Comparison of ENCODE assay signal across 16 cellular contexts in genomic region chr16:66904428-66904845, GRCh38. TPM values are rescaled to one million over a fixed set of nuclear protein-coding genes. Genes with fewer than 3 reads are reported as not detected.
DNase-seq lines count a peak whose midpoint lies in the region; ATAC-seq and TF ChIP-seq lines count a peak whose summit lies in the region.
"Had no signal": no experiment of that assay in that cellular context is flagged by ENCODE, and none has a peak within 500 bp of the region (broad histone marks: within the 10 kb centered on the region; RNA-seq: fewer than 3 reads in every experiment).

No MANE protein-coding gene starts in this region.

- H3K27me3 ChIP-seq in Peyer's patch (no peaks in the 10 kb centered on the region), foreskin keratinocyte (no peaks in the 10 kb centered on the region)

- peaks cover 12% of the 10 kb centered on the region for H3K27me3 Mint-ChIP-seq in nephron progenitor cell (ENCODE audit: low read depth, poor library complexity)
- H3K27me3 Mint-ChIP-seq: activated CD4-positive, alpha-beta memory T cell treated with anti-CD3 and anti-CD28 coated beads, Interleukin-2, amount 10 ng/mL, durations not matched to agents 7 days and 5 days; activated naive CD8-positive, alpha-beta T cell treated with anti-CD3 and anti-CD28 coated beads, Interleukin-2, amount 10 ng/mL, durations not matched to agents 7 days and 5 days; effector memory CD8-positive, alpha-beta T cell; T-cell had no signal

- H3K36me3 ChIP-seq in Peyer's patch (no peaks in the 10 kb centered on the region), urinary bladder (ENCODE audit: insufficient read depth) (no peaks in the 10 kb centered on the region)

- peak overlapping the region; percentile 57 for H3K27ac Mint-ChIP-seq in nephron progenitor cell
- H3K27ac Mint-ChIP-seq: activated CD4-positive, alpha-beta memory T cell treated with anti-CD3 and anti-CD28 coated beads, Interleukin-2, amount 10 ng/mL, durations not matched to agents 7 days and 5 days; activated naive CD8-positive, alpha-beta T cell treated with anti-CD3 and anti-CD28 coated beads, Interleukin-2, amount 10 ng/mL, durations not matched to agents 7 days and 5 days; activated T-cell treated with anti-CD3 and anti-CD28 coated beads, Interleukin-2, amount 50 U/mL, for 72 hours; effector memory CD8-positive, alpha-beta T cell; H9; natural killer cell; T-cell had no signal

- H3K4me3 ChIP-seq in Peyer's patch (no peak overlapping the region), urinary bladder (ENCODE audit: low read depth, low read length) (no peak overlapping the region)

- H3K4me1 ChIP-seq in Peyer's patch (peaks cover 0 to 40% (median 5%) of the 10 kb centered on the region in 4 donors), foreskin keratinocyte (no peaks in the 10 kb centered on the region), urinary bladder (ENCODE audit: insufficient read depth) (peaks cover 1% of the 10 kb centered on the region)

- peak; percentile 18 for ATAC-seq in foreskin keratinocyte
- ATAC-seq in HG02642 (IDR thresholded peaks at IDR 0.05; ENCODE audit: poor library complexity, unreplicated experiment), result no peak
- no peak for ATAC-seq in GM21423 (IDR thresholded peaks at IDR 0.05; ENCODE audit: unreplicated experiment)
- no peak for ATAC-seq in GM18502 (IDR thresholded peaks at IDR 0.05; ENCODE audit: poor library complexity, unreplicated experiment)
- ATAC-seq: activated T-cell treated with anti-CD3 and anti-CD28 coated beads, Interleukin-2, amount 50 U/mL, for 72 hours; effector memory CD8-positive, alpha-beta T cell; natural killer cell; T-cell had no signal

- H3K9me3 ChIP-seq in Peyer's patch, result no peaks in the 10 kb centered on the region

- no peaks in the 10 kb centered on the region for H3K36me3 Mint-ChIP-seq in nephron progenitor cell (ENCODE audit: low read depth)
- H3K36me3 Mint-ChIP-seq: activated naive CD8-positive, alpha-beta T cell treated with anti-CD3 and anti-CD28 coated beads, Interleukin-2, amount 10 ng/mL, durations not matched to agents 7 days and 5 days; natural killer cell; T-cell had no signal

- H3K27ac ChIP-seq in Peyer's patch, result peak overlapping the region in 3 of 4 donors; percentile 31 to 77 (median 48)
- no peak overlapping the region for H3K27ac ChIP-seq in foreskin keratinocyte
- H3K27ac ChIP-seq in urinary bladder (ENCODE audit: low read depth), result peak overlapping the region; percentile 61
- H3K27ac ChIP-seq: C4-2B had no signal

- H3K4me1 Mint-ChIP-seq in nephron progenitor cell, result peaks cover 43% of the 10 kb centered on the region

- TF ChIP-seq POLR2A in Peyer's patch (IDR thresholded peaks at IDR 0.05), result no peak

- no peak overlapping the region for H3K4me3 Mint-ChIP-seq in nephron progenitor cell
- H3K4me3 Mint-ChIP-seq: activated CD4-positive, alpha-beta memory T cell treated with anti-CD3 and anti-CD28 coated beads, Interleukin-2, amount 10 ng/mL, durations not matched to agents 7 days and 5 days; activated naive CD8-positive, alpha-beta T cell treated with anti-CD3 and anti-CD28 coated beads, Interleukin-2, amount 10 ng/mL, durations not matched to agents 7 days and 5 days; activated T-cell treated with anti-CD3 and anti-CD28 coated beads, Interleukin-2, amount 50 U/mL, for 72 hours; effector memory CD8-positive, alpha-beta T cell; H9; natural killer cell; T-cell had no signal

- DNase-seq in Peyer's patch (peak in 1 of 3 donors; percentile 30), foreskin keratinocyte (no peak), nephron progenitor cell (no peak)
- DNase-seq: activated CD4-positive, alpha-beta memory T cell treated with anti-CD3 and anti-CD28 coated beads, Interleukin-2, amount 10 ng/mL, durations not matched to agents 7 days and 5 days; activated naive CD8-positive, alpha-beta T cell treated with anti-CD3 and anti-CD28 coated beads, Interleukin-2, amount 10 ng/mL, durations not matched to agents 7 days and 5 days; activated T-cell treated with anti-CD3 and anti-CD28 coated beads, Interleukin-2, amount 50 U/mL, for 72 hours; effector memory CD8-positive, alpha-beta T cell; H9; natural killer cell; T-cell had no signal

- 80% methylated on average over 13 of the region's 13 CpGs for WGBS in urinary bladder

- H3K9me3 Mint-ChIP-seq in nephron progenitor cell, result no peaks in the 10 kb centered on the region
- H3K9me3 Mint-ChIP-seq: activated CD4-positive, alpha-beta memory T cell treated with anti-CD3 and anti-CD28 coated beads, Interleukin-2, amount 10 ng/mL, durations not matched to agents 7 days and 5 days; activated naive CD8-positive, alpha-beta T cell treated with anti-CD3 and anti-CD28 coated beads, Interleukin-2, amount 10 ng/mL, durations not matched to agents 7 days and 5 days; activated T-cell treated with anti-CD3 and anti-CD28 coated beads, Interleukin-2, amount 50 U/mL, for 72 hours; effector memory CD8-positive, alpha-beta T cell; H9; natural killer cell; T-cell had no signal

- TF ChIP-seq CTCF in Peyer's patch (IDR thresholded peaks at IDR 0.05) (no peak), foreskin keratinocyte (conservative IDR thresholded peaks at IDR 0.05) (no peak), nephron progenitor cell (IDR thresholded peaks at IDR 0.05) (no peak)

RNA-seq across cellular contexts. Expression of gene CDH16, which starts 14.2 kb away (rescaled TPM):
- total RNA-seq in Peyer's patch (10 to 100 TPM in 3 of 4 donors, not detected in 1; 11.3 to 19.5 (median 15.4) TPM), foreskin keratinocyte (0.07 TPM in 1 of 2 replicates, not detected in the other), urinary bladder (not detected)
- polyA plus RNA-seq in foreskin keratinocyte (0.02 TPM in 1 of 2 replicates, not detected in the other), urinary bladder (not detected)
- total RNA-seq: activated CD4-positive, alpha-beta memory T cell treated with anti-CD3 and anti-CD28 coated beads, Interleukin-2, amount 10 ng/mL, durations not matched to agents 7 days and 5 days; activated naive CD8-positive, alpha-beta T cell treated with anti-CD3 and anti-CD28 coated beads, Interleukin-2, amount 10 ng/mL, durations not matched to agents 7 days and 5 days; activated T-cell treated with anti-CD3 and anti-CD28 coated beads, Interleukin-2, amount 50 U/mL, for 72 hours; H9; natural killer cell; T-cell had no signal
- polyA plus RNA-seq: liver had no signal

RNA-seq across cellular contexts. Expression of gene RRAD, which starts 20.9 kb away (rescaled TPM):
- total RNA-seq in Peyer's patch (1 to 10 TPM in 3 of 4 donors, under 1 TPM in 1; 0.53 to 4.1 (median 2.8) TPM), foreskin keratinocyte (1.5 and 2.2 TPM in 2 replicates), urinary bladder (7.0 TPM)
- polyA plus RNA-seq in foreskin keratinocyte (1.7 and 3.1 TPM in 2 replicates), urinary bladder (26.1 TPM)

RNA-seq across cellular contexts. Expression of gene PDP2, which starts 24.1 kb away (rescaled TPM):
- 10 to 100 TPM; 12.1 to 27.9 (median 15.3) TPM for total RNA-seq in Peyer's patch
- 14.4 and 19.6 TPM in 2 replicates for total RNA-seq in foreskin keratinocyte
- 2.8 and 4.4 TPM in 2 replicates for polyA plus RNA-seq in foreskin keratinocyte
- total RNA-seq in urinary bladder, result 5.6 TPM
- polyA plus RNA-seq in urinary bladder, result 5.0 TPM

RNA-seq across cellular contexts. Expression of gene CIAO2B, which starts 29.8 kb away (rescaled TPM):
- 10 to 100 TPM; 28.1 to 72.7 (median 55.2) TPM for total RNA-seq in Peyer's patch
- 118 and 134 TPM in 2 replicates for total RNA-seq in foreskin keratinocyte
- polyA plus RNA-seq in foreskin keratinocyte, result 176 and 179 TPM in 2 replicates
- total RNA-seq in urinary bladder, result 52.0 TPM
- 174 TPM for polyA plus RNA-seq in urinary bladder

RNA-seq across cellular contexts. Expression of gene CES2, which starts 30.9 kb away (rescaled TPM):
- total RNA-seq in Peyer's patch (1,000 to 10,000 TPM in 3 of 4 donors, 100 to 1,000 TPM in 1; 113 to 4,512 (median 3,000) TPM), foreskin keratinocyte (33.5 and 34.0 TPM in 2 replicates), urinary bladder (12.9 TPM)
- polyA plus RNA-seq in foreskin keratinocyte (16.9 and 19.0 TPM in 2 replicates), urinary bladder (32.5 TPM)
